In the genomic region with DNA sequence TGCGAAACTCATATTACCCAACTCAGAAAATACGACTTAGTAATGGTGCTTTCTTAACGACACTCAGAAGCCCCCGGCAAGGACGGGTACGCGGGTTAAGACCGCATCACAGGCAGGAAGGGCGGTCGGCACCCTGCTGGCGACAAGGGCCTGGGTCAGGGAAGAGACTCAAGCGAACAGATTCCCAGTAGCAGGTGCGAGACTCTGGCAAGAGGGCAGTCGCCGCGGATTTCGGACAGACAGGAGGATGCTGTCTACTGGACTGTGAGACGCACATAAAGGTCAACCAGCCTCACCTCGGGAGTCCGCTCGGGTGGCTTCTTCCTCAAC, we compare ENCODE assay signal across 8 cellular contexts. TPM values are rescaled to one million over a fixed set of nuclear protein-coding genes. Genes with fewer than 3 reads are reported as not detected.
DNase-seq lines count a peak whose midpoint lies in the region; ATAC-seq and TF ChIP-seq lines count a peak whose summit lies in the region.

No MANE protein-coding gene starts in this region.

- intact Hi-C loops in adrenal gland (cut with DNase I): no loop called here

- no peaks in the 10 kb centered on the region for H3K9me3 Mint-ChIP-seq in CD8-positive, alpha-beta memory T cell

- H3K4me2 ChIP-seq in skeletal muscle satellite cell (ENCODE audit: low read length): peak overlapping the region; percentile 81

- peaks cover 53% of the 10 kb centered on the region for H3K4me1 ChIP-seq in CD8-positive, alpha-beta memory T cell (ENCODE audit: insufficient read depth, low read length)
- peaks cover 26% of the 10 kb centered on the region for H3K4me1 ChIP-seq in SJCRH30
- peaks cover 13 to 40% of the 10 kb centered on the region in 2 donors for H3K4me1 ChIP-seq in adrenal gland (replicated peaks in 1 of 2)
- peaks cover 24% of the 10 kb centered on the region for H3K4me1 ChIP-seq in skeletal muscle satellite cell (ENCODE audit: control insufficient read depth, insufficient read depth, low read length)

- POLR2A ChIA-PET in CD8-positive, alpha-beta memory T cell (lab: Charles Lee): interaction anchor here (1.0 to 1.9 kb wide), 2 partner anchors 162 to 1328 kb away, joined by 3 to 18 read pairs; a partner anchor contains a TSS

- H3K4me1 Mint-ChIP-seq in CD8-positive, alpha-beta memory T cell: peaks cover 13 to 23% (median 19%) of the 10 kb centered on the region in 3 donors

- peak overlapping the region; percentile 74 for H3K4me3 ChIP-seq in CD8-positive, alpha-beta memory T cell (ENCODE audit: low read length)
- H3K4me3 ChIP-seq in SJCRH30 (peak overlapping the region; percentile 88), adrenal gland (peak overlapping the region; percentile 13 to 78 (median 62)), skeletal muscle satellite cell (ENCODE audit: low read length) (peak overlapping the region; percentile 87)

- CTCF ChIA-PET in CD8-positive, alpha-beta memory T cell (lab: Charles Lee): interaction anchor here (1.0 to 2.6 kb wide), 2 partner anchors 9 to 45 kb away, joined by 3 to 9 read pairs; no protein-coding TSS in a partner anchor

- H3K9ac ChIP-seq in skeletal muscle satellite cell (ENCODE audit: low read depth, low read length): peak overlapping the region; percentile 91

- no peaks in the 10 kb centered on the region for H3K27me3 Mint-ChIP-seq in CD8-positive, alpha-beta memory T cell

- no peaks in the 10 kb centered on the region for H3K9me3 ChIP-seq in CD8-positive, alpha-beta memory T cell (ENCODE audit: low read length)
- H3K9me3 ChIP-seq in SJCRH30 (replicated peaks): no peaks in the 10 kb centered on the region
- H3K9me3 ChIP-seq in adrenal gland (replicated peaks in 1 of 3): no peaks in the 10 kb centered on the region
- no peaks in the 10 kb centered on the region for H3K9me3 ChIP-seq in skeletal muscle satellite cell (replicated peaks; ENCODE audit: low read length)

- H3K27me3 ChIP-seq in CD8-positive, alpha-beta memory T cell (ENCODE audit: insufficient read depth, low read length, poor library complexity, severe bottlenecking): no peaks in the 10 kb centered on the region
- H3K27me3 ChIP-seq in SJCRH30 (no peaks in the 10 kb centered on the region), adrenal gland (no peaks in the 10 kb centered on the region), skeletal muscle satellite cell (ENCODE audit: control insufficient read depth, insufficient read depth, low read length) (no peaks in the 10 kb centered on the region)

- no peak for TF ChIP-seq POLR2A in adrenal gland (IDR thresholded peaks at IDR 0.05)

- peak overlapping the region; percentile 94 for H3K27ac ChIP-seq in CD8-positive, alpha-beta memory T cell (ENCODE audit: low read depth, low read length)
- H3K27ac ChIP-seq in SJCRH30 (peak overlapping the region; percentile 88), adrenal gland (peak overlapping the region; percentile 69 to 99 (median 96))

- H3K36me3 Mint-ChIP-seq in CD8-positive, alpha-beta memory T cell: peaks cover 0 to 19% (median 0%) of the 10 kb centered on the region in 3 donors

- ATAC-seq in GM19395 (IDR thresholded peaks at IDR 0.05; ENCODE audit: unreplicated experiment): peak; percentile 34
- ATAC-seq in HG03460 (IDR thresholded peaks at IDR 0.05; ENCODE audit: unreplicated experiment): peak; percentile 22

- DNase-seq in CD8-positive, alpha-beta memory T cell: peak in 4 of 5 donors; percentile 56 to 83 (median 68)
- DNase-seq in SJCRH30 (peak; percentile 80 to 84), adrenal gland (peak in 4 of 7 donors; percentile 65 to 74 (median 70)), iPS DF 19.7 (ENCODE audit: low read depth, low spot score) (peak; percentile 40), GOT3 (lab: John Stamatoyannopoulos, UW) (no peak)

- 0% methylated on average over 17 to 21 of the region's 21 CpGs for WGBS in adrenal gland, 4 donors

- H3K36me3 ChIP-seq in CD8-positive, alpha-beta memory T cell (ENCODE audit: insufficient read depth, low read length): no peaks in the 10 kb centered on the region
- H3K36me3 ChIP-seq in SJCRH30: no peaks in the 10 kb centered on the region; the same call in 1 of the 2 replicates
- H3K36me3 ChIP-seq in adrenal gland (replicated peaks in 1 of 2): no peaks in the 10 kb centered on the region
- H3K36me3 ChIP-seq in skeletal muscle satellite cell (ENCODE audit: insufficient read depth, low read length): no peaks in the 10 kb centered on the region

- H3K4me3 Mint-ChIP-seq in CD8-positive, alpha-beta memory T cell: peak overlapping the region; percentile 88 to 99 (median 96)

- peak overlapping the region; percentile 93 to 100 (median 99) for H3K27ac Mint-ChIP-seq in CD8-positive, alpha-beta memory T cell

- TF ChIP-seq CTCF in adrenal gland (IDR thresholded peaks at IDR 0.05): peak in 4 of 6 experiments; percentile 24 to 42 (median 28)

RNA-seq across cellular contexts. Expression of a gene that starts 0.4 kb away (rescaled TPM):
- 10 to 100 TPM; 25.9 to 29.2 TPM for total RNA-seq in CD8-positive, alpha-beta memory T cell
- 27.9 TPM for polyA plus RNA-seq in CD8-positive, alpha-beta memory T cell
- 22.8 and 27.6 TPM in 2 replicates for total RNA-seq in SJCRH30 (2014; rRNA removed; shearing (Covaris generic))
- total RNA-seq in adrenal gland: 10 to 100 TPM in 7 of 8 donors, 1 to 10 TPM in 1; 8.3 to 25.6 (median 17.9) TPM
- polyA plus RNA-seq in adrenal gland: 10 to 100 TPM in 1 of 3 donors, 1 to 10 TPM in 2; 2.5 to 10.5 (median 4.6) TPM
- total RNA-seq in skeletal muscle satellite cell (2012; rRNA removed): 13.9 and 14.4 TPM in 2 replicates
